22 cellular contexts compared by ENCODE assay signal in genomic region chr2:61811821-61812220, GRCh38. TPM values are rescaled to one million over a fixed set of nuclear protein-coding genes. Genes with fewer than 3 reads are reported as not detected.
A peak's percentile ranks its signal among the peaks of the same experiment; 100 is the strongest.
DNase-seq lines count a peak whose midpoint lies in the region; TF ChIP-seq lines count a peak whose summit lies in the region.
"Had no signal": no experiment of that assay in that cellular context is flagged by ENCODE, and none has a peak within 500 bp of the region (broad histone marks: within the 10 kb centered on the region; RNA-seq: fewer than 3 reads in every experiment).

No MANE protein-coding gene starts in this region.

- H3K9me3 ChIP-seq in adipocyte (ENCODE audit: control insufficient read depth, low read length) (no peaks in the 10 kb centered on the region), OCI-LY7 (ENCODE audit: low read length) (no peaks in the 10 kb centered on the region), transverse colon (no peaks in the 10 kb centered on the region)
- H3K9me3 ChIP-seq: MG63, Peyer's patch had no signal

- H4K20me1 ChIP-seq in OCI-LY7 (ENCODE audit: insufficient read depth, low read length) = no peaks in the 10 kb centered on the region

- intact Hi-C loops in OCI-LY7 (cut with micrococcal nuclease; ENCODE audit: unreplicated experiment) (no loop called here), transverse colon (cut with DNase I; ENCODE audit: low total_unique reads) (no loop called here)

- H3K36me3 ChIP-seq in adipocyte (ENCODE audit: control insufficient read depth, insufficient read depth, low read length, severe bottlenecking) (no peaks in the 10 kb centered on the region), OCI-LY7 (ENCODE audit: insufficient read depth, low read length) (no peaks in the 10 kb centered on the region), transverse colon (no peaks in the 10 kb centered on the region)
- H3K36me3 ChIP-seq: MG63, Peyer's patch had no signal

- no peak overlapping the region for H3K4me2 ChIP-seq in OCI-LY7 (ENCODE audit: low read length)

- H2AFZ ChIP-seq in OCI-LY7 (ENCODE audit: low read length) = no peak overlapping the region
- H2AFZ ChIP-seq: GM23248 had no signal

- no peak overlapping the region for H3K9ac ChIP-seq in adipocyte (ENCODE audit: low read length)
- H3K9ac ChIP-seq: GM23248 had no signal

- no peak for TF ChIP-seq POLR2A in transverse colon (IDR thresholded peaks at IDR 0.05)

- H3K27me3 ChIP-seq in adipocyte (replicated peaks; ENCODE audit: control insufficient read depth, insufficient read depth, low read length) (peaks cover 29% of the 10 kb centered on the region), transverse colon (no peaks in the 10 kb centered on the region)
- H3K27me3 ChIP-seq: MG63, Peyer's patch had no signal

- no TSS peak for BruUV-seq in OCI-LY7 (replicated peaks; lab: Mats Ljungman, UMichigan)

- in situ Hi-C loops in transverse colon (cut with MboI; ENCODE audit: low pct_ligation_motif_present in 1 of 4, low pct_unique_long_range_greater_than_20kb in 1 of 4, low sequenced_read_pairs in 3 of 4) = no loop called here

- WGBS in transverse colon (ENCODE audit: low coverage in 1 of 2), 2 donors = 76 to 82% methylated on average over 3 of the region's 3 CpGs

- CTCF ChIA-PET in OCI-LY7 (lab: Charles Lee; ENCODE audit: unreplicated experiment) = no interaction called here

- no peaks in the 10 kb centered on the region for H3K9me2 ChIP-seq in OCI-LY7 (ENCODE audit: insufficient read depth, low read length)

- no peaks in the 10 kb centered on the region for H3K79me2 ChIP-seq in OCI-LY7 (ENCODE audit: insufficient read depth, low read depth, low read length)

- peaks cover 8% of the 10 kb centered on the region for H3K4me1 ChIP-seq in adipocyte (ENCODE audit: control insufficient read depth, insufficient read depth, low read length)
- no peaks in the 10 kb centered on the region for H3K4me1 ChIP-seq in OCI-LY7 (ENCODE audit: insufficient read depth, low read length, poor library complexity, severe bottlenecking)
- H3K4me1 ChIP-seq in transverse colon = no peaks in the 10 kb centered on the region
- H3K4me1 ChIP-seq: Peyer's patch had no signal

- TF ChIP-seq CTCF in fibroblast of villous mesenchyme (IDR thresholded peaks at IDR 0.05; ENCODE audit: insufficient read depth, low read depth, low read length) (no peak), OCI-LY7 (conservative IDR thresholded peaks at IDR 0.05; ENCODE audit: low read length) (no peak), GM20000 (IDR thresholded peaks at IDR 0.05; ENCODE audit: extremely low read depth, missing control alignments) (no peak), transverse colon (IDR thresholded peaks at IDR 0.05) (no peak)

- H3K27ac ChIP-seq in OCI-LY7 (ENCODE audit: low read depth, low read length, poor library complexity, severe bottlenecking) (no peak overlapping the region), transverse colon (no peak overlapping the region)
- H3K27ac ChIP-seq: GM23248, Peyer's patch had no signal

- DNase-seq in Kasumi-1 (lab: John Stamatoyannopoulos, UW) = peak; percentile 62 to 72
- DNase-seq in adipocyte (ENCODE audit: low read depth) = peak; percentile 39
- peak; percentile 8 for DNase-seq in fibroblast of villous mesenchyme (ENCODE audit: low read depth)
- peak; percentile 47 for DNase-seq in skeletal muscle cell (ENCODE audit: low read depth)
- DNase-seq in OCI-LY7 (ENCODE audit: low spot score) = no peak
- DNase-seq in KG1 (lab: John Stamatoyannopoulos, UW) = no peak
- DNase-seq in GM20000 (ENCODE audit: low spot score) = no peak
- DNase-seq in transverse colon = no peak
- DNase-seq: GM23248, H7, IMR-90, MG63, NCI-H1417, NCI-H1694, NCI-H2081, NCI-H2227 treated with DMSO at 0.1 percent for 48 hours, NCI-H510A, NCI-H69, OCI-M1, Peyer's patch, SHP77 treated with DMSO at 0.1 percent for 48 hours, SW 1271 had no signal

- H3K4me3 ChIP-seq in adipocyte (ENCODE audit: low read length) (no peak overlapping the region), fibroblast of villous mesenchyme (ENCODE audit: low read depth, low read length) (no peak overlapping the region), skeletal muscle cell (ENCODE audit: low read depth, low read length) (no peak overlapping the region), OCI-LY7 (ENCODE audit: low read depth, low read length, poor library complexity, severe bottlenecking) (no peak overlapping the region), transverse colon (no peak overlapping the region)
- H3K4me3 ChIP-seq: GM23248, MG63, Peyer's patch had no signal

- TF ChIP-seq EP300 in transverse colon (IDR thresholded peaks at IDR 0.05; ENCODE audit: low read depth) = no peak

- POLR2A ChIA-PET in OCI-LY7 (lab: Charles Lee) = no interaction called here

RNA-seq across cellular contexts. Expression of gene FAM161A, which starts 42.0 kb away (rescaled TPM):
- total RNA-seq in fibroblast of villous mesenchyme = 1.9 and 2.2 TPM in 2 replicates
- total RNA-seq in OCI-LY7 (2014; rRNA removed; shearing (Covaris generic)) = 1.8 and 3.5 TPM in 2 replicates
- 4.6 and 6.3 TPM in 2 replicates for total RNA-seq in OCI-LY7 (2022)
- 1 to 10 TPM in 2 of 4 donors, under 1 TPM in 1, not detected in 1; 0.96 to 1.9 (median 1.2) TPM for total RNA-seq in transverse colon

Comparison
In these comparisons a context has a peak if more than half of its experiments do, and no peak if none do; other contexts are left out.
1. DNase-seq: peak in Kasumi-1 (2 of 2), adipocyte (single experiment), fibroblast of villous mesenchyme (single experiment) and skeletal muscle cell (single experiment); none in OCI-LY7 (single experiment), KG1 (single experiment), GM20000 (single experiment) and transverse colon (single experiment).